Comparison of ENCODE assay signal across 1 cellular context in the genomic region with DNA sequence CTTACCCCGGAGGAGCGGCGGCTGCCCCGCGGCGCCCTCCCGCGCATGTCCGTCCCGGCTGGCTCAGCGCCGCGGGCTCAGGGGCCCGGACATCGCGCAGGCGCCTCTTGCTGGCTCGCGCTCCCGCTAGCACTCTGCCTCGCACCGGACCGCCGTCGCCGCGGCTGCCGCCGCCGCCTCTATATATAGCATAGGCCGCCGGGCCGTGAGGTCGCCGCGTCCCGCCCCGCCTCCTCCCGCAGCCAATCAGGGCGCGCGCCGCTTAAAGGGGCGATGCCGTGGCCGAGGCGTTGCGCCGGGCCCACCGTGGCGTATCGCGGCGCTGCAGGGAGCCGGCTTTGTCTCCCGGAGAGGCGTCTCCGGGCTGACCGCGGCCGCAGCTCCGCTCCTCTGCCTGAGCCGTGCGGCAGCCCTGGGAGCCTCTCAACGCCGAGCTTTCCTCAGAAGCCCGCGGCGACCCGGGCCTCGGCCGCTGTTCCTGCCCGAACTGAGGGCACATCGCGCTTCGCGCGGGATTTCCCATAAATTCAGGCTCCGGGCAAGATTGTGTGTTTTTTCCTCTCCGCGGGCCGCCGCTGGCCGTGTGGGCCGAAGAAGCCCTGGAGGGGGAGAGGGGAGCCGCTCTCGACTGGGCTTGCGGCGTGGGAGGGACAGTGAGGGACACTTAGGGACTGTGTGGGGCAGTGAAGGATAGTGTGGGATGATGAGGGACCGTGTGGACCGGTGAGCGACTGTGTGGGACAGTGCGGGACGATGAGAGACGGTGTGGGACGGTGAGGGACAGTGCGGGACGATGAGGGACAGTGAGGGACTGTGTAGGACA.
TF ChIP-seq lines count a peak whose summit lies in the region.

A gene with protein sequence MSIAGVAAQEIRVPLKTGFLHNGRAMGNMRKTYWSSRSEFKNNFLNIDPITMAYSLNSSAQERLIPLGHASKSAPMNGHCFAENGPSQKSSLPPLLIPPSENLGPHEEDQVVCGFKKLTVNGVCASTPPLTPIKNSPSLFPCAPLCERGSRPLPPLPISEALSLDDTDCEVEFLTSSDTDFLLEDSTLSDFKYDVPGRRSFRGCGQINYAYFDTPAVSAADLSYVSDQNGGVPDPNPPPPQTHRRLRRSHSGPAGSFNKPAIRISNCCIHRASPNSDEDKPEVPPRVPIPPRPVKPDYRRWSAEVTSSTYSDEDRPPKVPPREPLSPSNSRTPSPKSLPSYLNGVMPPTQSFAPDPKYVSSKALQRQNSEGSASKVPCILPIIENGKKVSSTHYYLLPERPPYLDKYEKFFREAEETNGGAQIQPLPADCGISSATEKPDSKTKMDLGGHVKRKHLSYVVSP (minus strand): TSS at position 157 of the 823 bp plus-strand sequence. CDS start 10,690 bp downstream, outside the sequence.

TF ChIP-seq in K562, 482 proteins besides CTCF, POLR2A, EP300 and RAD21 (continued from another document and continues in another):
- TF ChIP-seq, protein P1, sequence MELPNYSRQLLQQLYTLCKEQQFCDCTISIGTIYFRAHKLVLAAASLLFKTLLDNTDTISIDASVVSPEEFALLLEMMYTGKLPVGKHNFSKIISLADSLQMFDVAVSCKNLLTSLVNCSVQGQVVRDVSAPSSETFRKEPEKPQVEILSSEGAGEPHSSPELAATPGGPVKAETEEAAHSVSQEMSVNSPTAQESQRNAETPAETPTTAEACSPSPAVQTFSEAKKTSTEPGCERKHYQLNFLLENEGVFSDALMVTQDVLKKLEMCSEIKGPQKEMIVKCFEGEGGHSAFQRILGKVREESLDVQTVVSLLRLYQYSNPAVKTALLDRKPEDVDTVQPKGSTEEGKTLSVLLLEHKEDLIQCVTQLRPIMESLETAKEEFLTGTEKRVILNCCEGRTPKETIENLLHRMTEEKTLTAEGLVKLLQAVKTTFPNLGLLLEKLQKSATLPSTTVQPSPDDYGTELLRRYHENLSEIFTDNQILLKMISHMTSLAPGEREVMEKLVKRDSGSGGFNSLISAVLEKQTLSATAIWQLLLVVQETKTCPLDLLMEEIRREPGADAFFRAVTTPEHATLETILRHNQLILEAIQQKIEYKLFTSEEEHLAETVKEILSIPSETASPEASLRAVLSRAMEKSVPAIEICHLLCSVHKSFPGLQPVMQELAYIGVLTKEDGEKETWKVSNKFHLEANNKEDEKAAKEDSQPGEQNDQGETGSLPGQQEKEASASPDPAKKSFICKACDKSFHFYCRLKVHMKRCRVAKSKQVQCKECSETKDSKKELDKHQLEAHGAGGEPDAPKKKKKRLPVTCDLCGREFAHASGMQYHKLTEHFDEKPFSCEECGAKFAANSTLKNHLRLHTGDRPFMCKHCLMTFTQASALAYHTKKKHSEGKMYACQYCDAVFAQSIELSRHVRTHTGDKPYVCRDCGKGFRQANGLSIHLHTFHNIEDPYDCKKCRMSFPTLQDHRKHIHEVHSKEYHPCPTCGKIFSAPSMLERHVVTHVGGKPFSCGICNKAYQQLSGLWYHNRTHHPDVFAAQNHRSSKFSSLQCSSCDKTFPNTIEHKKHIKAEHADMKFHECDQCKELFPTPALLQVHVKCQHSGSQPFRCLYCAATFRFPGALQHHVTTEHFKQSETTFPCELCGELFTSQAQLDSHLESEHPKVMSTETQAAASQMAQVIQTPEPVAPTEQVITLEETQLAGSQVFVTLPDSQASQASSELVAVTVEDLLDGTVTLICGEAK (IDR thresholded peaks at IDR 0.05): 0 out of 2 replicates have a peak, but pooled peaks have one; percentile 17
- TF ChIP-seq, protein P1 (CRISPR knock-in tag; IDR thresholded peaks at IDR 0.05): 0 out of 2 replicates have a peak, but pooled peaks have one; percentile 55
- TF ChIP-seq POLR2B (IDR thresholded peaks at IDR 0.05; ENCODE audit: low read depth, partially characterized antibody) (no peak), RBM25 (IDR thresholded peaks at IDR 0.05; ENCODE audit: low read depth, low read length, severe bottlenecking) (peak; percentile 100), PHF8 (IDR thresholded peaks at IDR 0.05; ENCODE audit: borderline replicate concordance, low read length) (peak; percentile 40; the same call in 1 of the 2 replicates), TFAP4 (CRISPR knock-in tag; IDR thresholded peaks at IDR 0.05; ENCODE audit: borderline replicate concordance) (peak; percentile 90), ZFX (CRISPR knock-in tag; IDR thresholded peaks at IDR 0.05) (peak; percentile 92), HBP1 (CRISPR knock-in tag; IDR thresholded peaks at IDR 0.05) (0 out of 2 replicates have a peak, but pooled peaks have one; percentile 41), ZNF12 (CRISPR knock-in tag; IDR thresholded peaks at IDR 0.05) (0 out of 2 replicates have a peak, but pooled peaks have one; percentile 86), IFI16 (CRISPR knock-in tag; IDR thresholded peaks at IDR 0.05) (no peak), ZNF830 (CRISPR knock-in tag; IDR thresholded peaks at IDR 0.05) (peak; percentile 83; the same call in 1 of the 2 replicates), E2F5 (CRISPR knock-in tag; IDR thresholded peaks at IDR 0.05) (peak; percentile 97), ZNF444 (CRISPR knock-in tag; IDR thresholded peaks at IDR 0.05) (no peak), SMAD4 (CRISPR knock-in tag; conservative IDR thresholded peaks at IDR 0.05) (peak; percentile 68), GMEB1 (CRISPR knock-in tag; IDR thresholded peaks at IDR 0.05) (peak; percentile 78), ZNF124 (CRISPR knock-in tag; IDR thresholded peaks at IDR 0.05) (peak; percentile 93; the same call in 1 of the 2 replicates), CAMTA2 (CRISPR knock-in tag; conservative IDR thresholded peaks at IDR 0.05) (no peak), POLR3A (IDR thresholded peaks at IDR 0.05; ENCODE audit: borderline replicate concordance, extremely low read depth, insufficient read depth, insufficient read length) (no peak), ZBTB1 (CRISPR knock-in tag; IDR thresholded peaks at IDR 0.05; ENCODE audit: borderline replicate concordance, low read depth) (peak; percentile 85; the same call in 1 of the 2 replicates), TBP (optimal IDR thresholded peaks at IDR 0.05; ENCODE audit: low read depth, low read length) (peak; percentile 93), ZBTB5 (IDR thresholded peaks at IDR 0.05) (no peak), MAX (CRISPR knock-in tag; IDR thresholded peaks at IDR 0.05) (peak; percentile 99), MEIS2 (IDR thresholded peaks at IDR 0.05; ENCODE audit: partially characterized antibody) (peak; percentile 58), IRF2 (CRISPR knock-in tag; IDR thresholded peaks at IDR 0.05) (peak; percentile 78; the same call in 1 of the 2 replicates), CCNT2 (IDR thresholded peaks at IDR 0.05; ENCODE audit: borderline replicate concordance, extremely low read depth, insufficient read length, low read depth, low read length) (peak; percentile 90)
- TF ChIP-seq, protein P2, sequence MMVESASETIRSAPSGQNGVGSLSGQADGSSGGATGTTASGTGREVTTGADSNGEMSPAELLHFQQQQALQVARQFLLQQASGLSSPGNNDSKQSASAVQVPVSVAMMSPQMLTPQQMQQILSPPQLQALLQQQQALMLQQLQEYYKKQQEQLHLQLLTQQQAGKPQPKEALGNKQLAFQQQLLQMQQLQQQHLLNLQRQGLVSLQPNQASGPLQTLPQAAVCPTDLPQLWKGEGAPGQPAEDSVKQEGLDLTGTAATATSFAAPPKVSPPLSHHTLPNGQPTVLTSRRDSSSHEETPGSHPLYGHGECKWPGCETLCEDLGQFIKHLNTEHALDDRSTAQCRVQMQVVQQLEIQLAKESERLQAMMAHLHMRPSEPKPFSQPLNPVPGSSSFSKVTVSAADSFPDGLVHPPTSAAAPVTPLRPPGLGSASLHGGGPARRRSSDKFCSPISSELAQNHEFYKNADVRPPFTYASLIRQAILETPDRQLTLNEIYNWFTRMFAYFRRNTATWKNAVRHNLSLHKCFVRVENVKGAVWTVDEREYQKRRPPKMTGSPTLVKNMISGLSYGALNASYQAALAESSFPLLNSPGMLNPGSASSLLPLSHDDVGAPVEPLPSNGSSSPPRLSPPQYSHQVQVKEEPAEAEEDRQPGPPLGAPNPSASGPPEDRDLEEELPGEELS (CRISPR knock-in tag; IDR thresholded peaks at IDR 0.05; ENCODE audit: borderline replicate concordance): peak; percentile 97; the same call in 1 of the 2 replicates
